ENCODE assay signal across 9 cellular contexts in genomic region chr18:48715651-48716354, GRCh38.
A peak's percentile ranks its signal among the peaks of the same experiment; 100 is the strongest.
DNase-seq lines count a peak whose midpoint lies in the region; ATAC-seq and TF ChIP-seq lines count a peak whose summit lies in the region.
"Had no signal": no experiment of that assay in that cellular context is flagged by ENCODE, and none has a peak within 500 bp of the region (broad histone marks: within the 10 kb centered on the region; RNA-seq: fewer than 3 reads in every experiment).

No MANE protein-coding gene starts in this region.

- no peak for TF ChIP-seq POLR2A in ovary (IDR thresholded peaks at IDR 0.05)
- no peak for TF ChIP-seq POLR2A in prostate gland (IDR thresholded peaks at IDR 0.05)

- no peak for TF ChIP-seq EP300 in ovary (IDR thresholded peaks at IDR 0.05)

- 92 to 96% (median 93%) methylated on average over 9 to 10 of the region's 10 CpGs for WGBS in ovary, 3 donors
- 87% methylated on average over 10 of the region's 10 CpGs for WGBS in prostate gland

- peak; percentile 22 for DNase-seq in GF-D8 (lab: John Stamatoyannopoulos, UW)
- DNase-seq in UCSD-AML1 (lab: John Stamatoyannopoulos, UW; ENCODE audit: unreplicated experiment) = peak; percentile 37
- DNase-seq in mucosa of descending colon = peak; percentile 65 to 76 (median 75)
- no peak for DNase-seq in ovary
- DNase-seq in HuH-7 (ENCODE audit: low spot score) = no peak
- DNase-seq in prostate gland (ENCODE audit: low spot score) = no peak
- no peak for DNase-seq in MM.1S

- no peaks in the 10 kb centered on the region for H3K27me3 ChIP-seq in ovary
- no peaks in the 10 kb centered on the region for H3K27me3 ChIP-seq in prostate gland (replicated peaks; ENCODE audit: insufficient read depth)
- no peaks in the 10 kb centered on the region for H3K27me3 ChIP-seq in MM.1S (replicated peaks; ENCODE audit: insufficient read depth, low read length)

- H3F3A ChIP-seq in MM.1S (ENCODE audit: insufficient read depth, low read length) = no peaks in the 10 kb centered on the region

- H3K9me2 ChIP-seq in MM.1S (replicated peaks; ENCODE audit: insufficient read depth, low read length) = no peaks in the 10 kb centered on the region

- no peaks in the 10 kb centered on the region for H3K9me3 ChIP-seq in mucosa of descending colon
- H3K9me3 ChIP-seq in ovary = no peaks in the 10 kb centered on the region
- no peaks in the 10 kb centered on the region for H3K9me3 ChIP-seq in prostate gland
- H3K9me3 ChIP-seq in MM.1S (replicated peaks; ENCODE audit: insufficient read depth, low read length) = no peaks in the 10 kb centered on the region

- no peak for TF ChIP-seq CTCF in mucosa of descending colon (IDR thresholded peaks at IDR 0.05)
- TF ChIP-seq CTCF in ovary (IDR thresholded peaks at IDR 0.05) = no peak
- TF ChIP-seq CTCF in prostate gland (IDR thresholded peaks at IDR 0.05) = no peak
- TF ChIP-seq CTCF in MM.1S (IDR thresholded peaks at IDR 0.05; ENCODE audit: low read length) = no peak

- intact Hi-C loops in mucosa of descending colon (cut with DNase I, micrococcal nuclease) = no loop called here
- intact Hi-C loops in ovary (cut with DNase I) = no loop called here
- intact Hi-C loops in prostate gland (cut with DNase I) = no loop called here

- H3K4me3 ChIP-seq in mucosa of descending colon (no peak overlapping the region), ovary (no peak overlapping the region), prostate gland (no peak overlapping the region), MM.1S (ENCODE audit: low read length) (no peak overlapping the region)

- peak; percentile 64 for ATAC-seq in HG02763 (IDR thresholded peaks at IDR 0.05; ENCODE audit: unreplicated experiment)
- ATAC-seq in mucosa of descending colon = peak; percentile 85
- ATAC-seq: Panc1 had no signal

- H3K4me2 ChIP-seq in MM.1S (ENCODE audit: low read depth, low read length) = no peak overlapping the region

- no peaks in the 10 kb centered on the region for H4K20me1 ChIP-seq in MM.1S (ENCODE audit: insufficient read depth, low read length)

- no peak overlapping the region for H3K27ac ChIP-seq in ovary
- H3K27ac ChIP-seq in prostate gland = no peak overlapping the region
- no peak overlapping the region for H3K27ac ChIP-seq in MM.1S (ENCODE audit: low read length)

- H3K79me2 ChIP-seq in MM.1S (ENCODE audit: low read length) = no peaks in the 10 kb centered on the region

- H3K36me3 ChIP-seq in mucosa of descending colon (ENCODE audit: low read depth) = no peaks in the 10 kb centered on the region
- H3K36me3 ChIP-seq in ovary = no peaks in the 10 kb centered on the region
- no peaks in the 10 kb centered on the region for H3K36me3 ChIP-seq in prostate gland
- H3K36me3 ChIP-seq in MM.1S (replicated peaks; ENCODE audit: insufficient read depth, low read length) = no peaks in the 10 kb centered on the region

- H3K4me1 ChIP-seq in mucosa of descending colon (ENCODE audit: low read depth) (peaks cover 13% of the 10 kb centered on the region), ovary (ENCODE audit: insufficient read depth) (peaks cover 3% of the 10 kb centered on the region), prostate gland (replicated peaks) (no peaks in the 10 kb centered on the region), MM.1S (ENCODE audit: low read length) (no peaks in the 10 kb centered on the region)

- no peak overlapping the region for H3K9ac ChIP-seq in MM.1S (ENCODE audit: low read length)

- no peak overlapping the region for H2AFZ ChIP-seq in MM.1S (ENCODE audit: low read length)

Comparison
In these comparisons a context has a peak if more than half of its experiments do, and no peak if none do; other contexts are left out.
1. DNase-seq: peak in GF-D8 (single experiment), UCSD-AML1 (single experiment) and mucosa of descending colon (3 of 3); none in ovary (0 of 5), HuH-7 (single experiment), prostate gland (single experiment) and MM.1S (single experiment).